Comparison of ENCODE assay signal across 23 cellular contexts in genomic region chr7:81600608-81601007, GRCh38.
DNase-seq lines count a peak whose midpoint lies in the region; ATAC-seq, FAIRE-seq and TF ChIP-seq lines count a peak whose summit lies in the region.
"Had no signal": no experiment of that assay in that cellular context is flagged by ENCODE, and none has a peak within 500 bp of the region (broad histone marks: within the 10 kb centered on the region; RNA-seq: fewer than 3 reads in every experiment).

No MANE protein-coding gene starts in this region.

- TF ChIP-seq CTCF in astrocyte (IDR thresholded peaks at IDR 0.05; ENCODE audit: insufficient read depth, low read depth, low read length) (no peak), foreskin fibroblast (IDR thresholded peaks at IDR 0.05; ENCODE audit: low read depth, low read length) (no peak)

- FAIRE-seq in astrocyte (lab: Jason Lieb, UNC): peak; percentile 49
- FAIRE-seq: GM19239, pancreas had no signal

- peak overlapping the region; percentile 25 for H3K27ac ChIP-seq in astrocyte (ENCODE audit: low read depth, low read length)
- H3K27ac ChIP-seq: adrenal gland, pancreas, sigmoid colon, SJSA1 had no signal

- no peaks in the 10 kb centered on the region for H4K20me1 ChIP-seq in astrocyte (ENCODE audit: insufficient read depth, low read length)

- H3K4me1 ChIP-seq in astrocyte (ENCODE audit: insufficient read depth, low read length): peaks cover 22% of the 10 kb centered on the region
- H3K4me1 ChIP-seq: adrenal gland, HAP-1, pancreas, sigmoid colon, SJSA1 had no signal

- DNase-seq in AG08395 (ENCODE audit: low spot score) (peak; percentile 3), HT1080 (ENCODE audit: low read depth) (peak; percentile 58), astrocyte (ENCODE audit: low read depth) (peak; percentile 99), foreskin fibroblast (peak; percentile 47 to 71), NCI-H1694 (lab: John Stamatoyannopoulos, UW) (no peak), KBM-7 (no peak), OCI-M1 (lab: John Stamatoyannopoulos, UW) (no peak)
- DNase-seq: activated CD4-positive, alpha-beta T cell treated with anti-CD3 and anti-CD28 coated beads for 1 hour; adrenal gland; endodermal cell; naive B cell; NCI-H1092 treated with DMSO at 0.1 percent for 48 hours; NCI-H2107; NCI-H526 treated with DMSO at 0.1 percent for 48 hours; pancreas; sigmoid colon; stimulated activated naive CD8-positive, alpha-beta T cell treated with anti-CD3 and anti-CD28 coated beads, Interleukin-15, Interleukin-2, amounts not matched to agents 100 U/mL and 50 U/mL, for 24 hours; trophoblast cell had no signal

- H3K36me3 Mint-ChIP-seq in astrocyte (ENCODE audit: low read depth, unreplicated experiment): no peaks in the 10 kb centered on the region
- H3K36me3 Mint-ChIP-seq: naive B cell had no signal

- no peak overlapping the region for H3K27ac Mint-ChIP-seq in astrocyte (ENCODE audit: unreplicated experiment)
- H3K27ac Mint-ChIP-seq: endodermal cell, naive B cell had no signal

- no peaks in the 10 kb centered on the region for H3K9me3 ChIP-seq in astrocyte (ENCODE audit: insufficient read depth, low read depth, low read length)
- H3K9me3 ChIP-seq: adrenal gland, HAP-1, pancreas, sigmoid colon, SJSA1 had no signal

- no peak overlapping the region for H2AFZ ChIP-seq in astrocyte (ENCODE audit: low read depth, low read length)

- in situ Hi-C loops in KBM-7 (cut with MboI; ENCODE audit: low pct_unique_long_range_greater_than_20kb, low sequenced_read_pairs): no loop called here

- H3K4me1 Mint-ChIP-seq in astrocyte (ENCODE audit: low read depth, unreplicated experiment): peaks cover 5% of the 10 kb centered on the region
- H3K4me1 Mint-ChIP-seq: endodermal cell, naive B cell had no signal

- no peaks in the 10 kb centered on the region for H3K9me3 Mint-ChIP-seq in astrocyte (ENCODE audit: unreplicated experiment)
- H3K9me3 Mint-ChIP-seq: endodermal cell had no signal

- H3K4me3 Mint-ChIP-seq in astrocyte (ENCODE audit: unreplicated experiment): no peak overlapping the region
- H3K4me3 Mint-ChIP-seq: endodermal cell, naive B cell had no signal

- H3K9ac ChIP-seq in astrocyte (ENCODE audit: low read length): no peak overlapping the region

- H3K27me3 Mint-ChIP-seq in astrocyte (ENCODE audit: low read depth, unreplicated experiment): no peaks in the 10 kb centered on the region
- H3K27me3 Mint-ChIP-seq: naive B cell had no signal

- no peak for ATAC-seq in GM21576 (IDR thresholded peaks at IDR 0.05; ENCODE audit: unreplicated experiment)
- ATAC-seq: stimulated activated naive CD8-positive, alpha-beta T cell treated with anti-CD3 and anti-CD28 coated beads, Interleukin-15, Interleukin-2, amounts not matched to agents 100 U/mL and 50 U/mL, for 24 hours had no signal

- no peaks in the 10 kb centered on the region for H3K27me3 ChIP-seq in astrocyte (ENCODE audit: insufficient read depth, low read length)
- H3K27me3 ChIP-seq: adrenal gland, pancreas, sigmoid colon, SJSA1 had no signal

- no peaks in the 10 kb centered on the region for H3K36me3 ChIP-seq in astrocyte (ENCODE audit: insufficient read depth, low read length)
- H3K36me3 ChIP-seq: adrenal gland, HAP-1, pancreas, sigmoid colon, SJSA1 had no signal

- H3K79me2 ChIP-seq in astrocyte (ENCODE audit: insufficient read depth, low read length): no peaks in the 10 kb centered on the region

- H3K4me3 ChIP-seq in astrocyte (ENCODE audit: insufficient read depth, low read depth, low read length) (no peak overlapping the region), foreskin fibroblast (ENCODE audit: low read depth in 1 of 2, low read length in 2 of 2) (no peak overlapping the region)
- H3K4me3 ChIP-seq: adrenal gland, HAP-1, lung, pancreas, sigmoid colon, SJSA1 had no signal

- peak overlapping the region; percentile 44 for H3K4me2 ChIP-seq in astrocyte (ENCODE audit: low read length)

Comparison
In these comparisons a context has a peak if more than half of its experiments do, and no peak if none do; other contexts are left out.
1. DNase-seq: peak in AG08395 (single experiment), HT1080 (single experiment), astrocyte (single experiment) and foreskin fibroblast (2 of 2); none in NCI-H1694 (single experiment), KBM-7 (single experiment) and OCI-M1 (single experiment).